In genomic region chr18:28048612-28049011, GRCh38 we compare ENCODE assay signal across 17 cellular contexts.
DNase-seq lines count a peak whose midpoint lies in the region; ATAC-seq and TF ChIP-seq lines count a peak whose summit lies in the region.
"Had no signal": no experiment of that assay in that cellular context is flagged by ENCODE, and none has a peak within 500 bp of the region (broad histone marks: within the 10 kb centered on the region; RNA-seq: fewer than 3 reads in every experiment).

No MANE protein-coding gene starts in this region.

- no peaks in the 10 kb centered on the region for H3K36me3 Mint-ChIP-seq in WTC11
- H3K36me3 Mint-ChIP-seq: CD14-positive monocyte had no signal

- H3K27ac ChIP-seq in thoracic aorta = no peak overlapping the region
- no peak overlapping the region for H3K27ac ChIP-seq in prostate gland
- H3K27ac ChIP-seq: PC-9 had no signal

- no peaks in the 10 kb centered on the region for H3K9me3 Mint-ChIP-seq in WTC11

- DNase-seq in NCI-H345 (lab: John Stamatoyannopoulos, UW) (peak; percentile 33), NCI-H345 treated with DMSO at 0.1 percent for 48 hours (lab: John Stamatoyannopoulos, UW; ENCODE audit: unreplicated experiment) (no peak), WTC11 (ENCODE audit: low spot score) (no peak), left lobe of liver (ENCODE audit: low spot score) (no peak), thoracic aorta (ENCODE audit: low spot score) (no peak), NCI-H1092 (lab: John Stamatoyannopoulos, UW) (no peak), prostate gland (ENCODE audit: low spot score) (no peak)
- DNase-seq: COR-L47, KG1, NCI-H1048, NCI-H187 treated with DMSO at 0.1 percent for 48 hours, NCI-H226, NCI-H69, PC-9 had no signal

- H3K27me3 ChIP-seq in thoracic aorta (replicated peaks; ENCODE audit: insufficient read depth) (no peaks in the 10 kb centered on the region), prostate gland (replicated peaks; ENCODE audit: insufficient read depth) (no peaks in the 10 kb centered on the region)

- H3K4me1 ChIP-seq in thoracic aorta (ENCODE audit: control insufficient read depth in 1 of 2, low read depth in 2 of 2) (no peaks in the 10 kb centered on the region), prostate gland (replicated peaks) (no peaks in the 10 kb centered on the region)

- 71% methylated on average over 2 of the region's 2 CpGs for WGBS in prostate gland

- H3K27me3 Mint-ChIP-seq in WTC11 (ENCODE audit: low read depth) = no peaks in the 10 kb centered on the region

- H3K4me3 Mint-ChIP-seq in WTC11 = no peak overlapping the region
- H3K4me3 Mint-ChIP-seq: CD14-positive monocyte had no signal

- CTCF ChIA-PET in WTC11 (lab: Charles Lee) = no interaction called here

- H3K36me3 ChIP-seq in thoracic aorta = no peaks in the 10 kb centered on the region
- no peaks in the 10 kb centered on the region for H3K36me3 ChIP-seq in prostate gland

- POLR2A ChIA-PET in WTC11 (lab: Charles Lee) = no interaction called here

- no peak for TF ChIP-seq CTCF in WTC11 (IDR thresholded peaks at IDR 0.05)
- no peak for TF ChIP-seq CTCF in thoracic aorta (IDR thresholded peaks at IDR 0.05)
- no peak for TF ChIP-seq CTCF in prostate gland (IDR thresholded peaks at IDR 0.05)

- H3K4me1 Mint-ChIP-seq in WTC11 = peaks cover 40% of the 10 kb centered on the region
- H3K4me1 Mint-ChIP-seq: CD14-positive monocyte had no signal

- no peak for ATAC-seq in WTC11
- peak; percentile 59 for ATAC-seq in left lobe of liver
- ATAC-seq in thoracic aorta (ENCODE audit: insufficient number of reproducible peaks, low FRiP score, low read depth) = no peak
- ATAC-seq in GM18520 (IDR thresholded peaks at IDR 0.05; ENCODE audit: unreplicated experiment) = no peak
- ATAC-seq: GM12878 had no signal

- no peaks in the 10 kb centered on the region for H3K9me3 ChIP-seq in thoracic aorta
- no peaks in the 10 kb centered on the region for H3K9me3 ChIP-seq in prostate gland

- no peak for TF ChIP-seq POLR2A in prostate gland (IDR thresholded peaks at IDR 0.05)

- H3K27ac Mint-ChIP-seq in WTC11 = 0 out of 2 replicates have a peak overlapping the region, but pooled peaks have one; percentile 45
- H3K27ac Mint-ChIP-seq: CD14-positive monocyte had no signal

- intact Hi-C loops in prostate gland (cut with DNase I) = no loop called here

- H3K4me3 ChIP-seq in thoracic aorta (peak overlapping the region; percentile 60), prostate gland (no peak overlapping the region)
- H3K4me3 ChIP-seq: GM12878, PC-9 had no signal

TF ChIP-seq in WTC11, 78 proteins besides CTCF, POLR2A, EP300 and RAD21:
- TF ChIP-seq GRHL2 (CRISPR knock-in tag; IDR thresholded peaks at IDR 0.05; ENCODE audit: insufficient replicate concordance, severe bottlenecking) = no peak
- TF ChIP-seq PRRX2 (CRISPR knock-in tag; IDR thresholded peaks at IDR 0.05) = no peak
- TF ChIP-seq GTF2I (CRISPR knock-in tag; conservative IDR thresholded peaks at IDR 0.05) = no peak
- no peak for TF ChIP-seq SMAD4 (CRISPR knock-in tag; IDR thresholded peaks at IDR 0.05)
- no peak for TF ChIP-seq JUN (CRISPR knock-in tag; IDR thresholded peaks at IDR 0.05)
- TF ChIP-seq CREB1 (CRISPR knock-in tag; IDR thresholded peaks at IDR 0.05) = no peak
- TF ChIP-seq, protein P1, sequence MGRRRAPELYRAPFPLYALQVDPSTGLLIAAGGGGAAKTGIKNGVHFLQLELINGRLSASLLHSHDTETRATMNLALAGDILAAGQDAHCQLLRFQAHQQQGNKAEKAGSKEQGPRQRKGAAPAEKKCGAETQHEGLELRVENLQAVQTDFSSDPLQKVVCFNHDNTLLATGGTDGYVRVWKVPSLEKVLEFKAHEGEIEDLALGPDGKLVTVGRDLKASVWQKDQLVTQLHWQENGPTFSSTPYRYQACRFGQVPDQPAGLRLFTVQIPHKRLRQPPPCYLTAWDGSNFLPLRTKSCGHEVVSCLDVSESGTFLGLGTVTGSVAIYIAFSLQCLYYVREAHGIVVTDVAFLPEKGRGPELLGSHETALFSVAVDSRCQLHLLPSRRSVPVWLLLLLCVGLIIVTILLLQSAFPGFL (CRISPR knock-in tag; IDR thresholded peaks at IDR 0.05; ENCODE audit: borderline replicate concordance) = no peak
- TF ChIP-seq KAT7 (CRISPR knock-in tag; IDR thresholded peaks at IDR 0.05; ENCODE audit: borderline replicate concordance) = no peak
- no peak for TF ChIP-seq TEAD4 (CRISPR knock-in tag; IDR thresholded peaks at IDR 0.05)
- TF ChIP-seq, protein P2, sequence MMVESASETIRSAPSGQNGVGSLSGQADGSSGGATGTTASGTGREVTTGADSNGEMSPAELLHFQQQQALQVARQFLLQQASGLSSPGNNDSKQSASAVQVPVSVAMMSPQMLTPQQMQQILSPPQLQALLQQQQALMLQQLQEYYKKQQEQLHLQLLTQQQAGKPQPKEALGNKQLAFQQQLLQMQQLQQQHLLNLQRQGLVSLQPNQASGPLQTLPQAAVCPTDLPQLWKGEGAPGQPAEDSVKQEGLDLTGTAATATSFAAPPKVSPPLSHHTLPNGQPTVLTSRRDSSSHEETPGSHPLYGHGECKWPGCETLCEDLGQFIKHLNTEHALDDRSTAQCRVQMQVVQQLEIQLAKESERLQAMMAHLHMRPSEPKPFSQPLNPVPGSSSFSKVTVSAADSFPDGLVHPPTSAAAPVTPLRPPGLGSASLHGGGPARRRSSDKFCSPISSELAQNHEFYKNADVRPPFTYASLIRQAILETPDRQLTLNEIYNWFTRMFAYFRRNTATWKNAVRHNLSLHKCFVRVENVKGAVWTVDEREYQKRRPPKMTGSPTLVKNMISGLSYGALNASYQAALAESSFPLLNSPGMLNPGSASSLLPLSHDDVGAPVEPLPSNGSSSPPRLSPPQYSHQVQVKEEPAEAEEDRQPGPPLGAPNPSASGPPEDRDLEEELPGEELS (CRISPR knock-in tag; IDR thresholded peaks at IDR 0.05) = no peak
- TF ChIP-seq NR1H2 (CRISPR knock-in tag; IDR thresholded peaks at IDR 0.05) = no peak
- no peak for TF ChIP-seq TP53 (CRISPR knock-in tag; IDR thresholded peaks at IDR 0.05)
- TF ChIP-seq ZNF281 (CRISPR knock-in tag; IDR thresholded peaks at IDR 0.05) = no peak
- no peak for TF ChIP-seq MYBL2 (CRISPR knock-in tag; IDR thresholded peaks at IDR 0.05)
- no peak for TF ChIP-seq AR (CRISPR knock-in tag; IDR thresholded peaks at IDR 0.05)
- no peak for TF ChIP-seq FOXJ3 (CRISPR knock-in tag; IDR thresholded peaks at IDR 0.05; ENCODE audit: borderline replicate concordance)
